Comparison of ENCODE assay signal across 13 cellular contexts in genomic region chr2:61371027-61371426, GRCh38.
"Had no signal": no experiment of that assay in that cellular context is flagged by ENCODE, and none has a peak within 500 bp of the region (broad histone marks: within the 10 kb centered on the region; RNA-seq: fewer than 3 reads in every experiment).

No MANE protein-coding gene starts in this region.

- ATAC-seq: esophagus mucosa, pancreas had no signal

- H3K4me3 Mint-ChIP-seq: activated B cell treated with CpG ODN at 0.5 μM for 24 hours; activated T-cell treated with anti-CD3 and anti-CD28 coated beads, Interleukin-2, amount 50 U/mL, for 72 hours; mesothelial cell of epicardium; neural crest cell had no signal

- H3K4me1 Mint-ChIP-seq: neural crest cell had no signal

- H3K27me3 Mint-ChIP-seq: activated B cell treated with CpG ODN at 0.5 μM for 24 hours had no signal

- H3K9me3 Mint-ChIP-seq: activated B cell treated with CpG ODN at 0.5 μM for 24 hours; activated T-cell treated with anti-CD3 and anti-CD28 coated beads, Interleukin-2, amount 50 U/mL, for 72 hours; mesothelial cell of epicardium; neural crest cell had no signal

- H3K27ac Mint-ChIP-seq: activated B cell treated with CpG ODN at 0.5 μM for 24 hours; activated T-cell treated with anti-CD3 and anti-CD28 coated beads, Interleukin-2, amount 50 U/mL, for 72 hours; mesothelial cell of epicardium had no signal

- FAIRE-seq: astrocyte, endometrium, pancreas had no signal

- H3K27me3 ChIP-seq: pancreas, thyroid gland had no signal

- H3K27ac ChIP-seq: pancreas, thyroid gland had no signal

- H3K9me3 ChIP-seq: pancreas, thyroid gland had no signal

- H3K4me3 ChIP-seq: pancreas, thyroid gland had no signal

- DNase-seq: activated B cell treated with CpG ODN at 0.5 μM for 24 hours; activated CD4-positive, alpha-beta T cell treated with anti-CD3 and anti-CD28 coated beads, Interleukin-2, amount 50 U/mL, for 4 hours; activated T-cell treated with anti-CD3 and anti-CD28 coated beads, Interleukin-2, amount 50 U/mL, for 72 hours; hypothalamus; kidney glomerular epithelial cell; pancreas; stimulated activated CD4-positive, alpha-beta T cell treated with anti-CD3 and anti-CD28 coated beads, Interleukin-4, amount 100 ng/mL, for 1 hour; thyroid gland had no signal
